8 cellular contexts compared by ENCODE assay signal in the genomic region with DNA sequence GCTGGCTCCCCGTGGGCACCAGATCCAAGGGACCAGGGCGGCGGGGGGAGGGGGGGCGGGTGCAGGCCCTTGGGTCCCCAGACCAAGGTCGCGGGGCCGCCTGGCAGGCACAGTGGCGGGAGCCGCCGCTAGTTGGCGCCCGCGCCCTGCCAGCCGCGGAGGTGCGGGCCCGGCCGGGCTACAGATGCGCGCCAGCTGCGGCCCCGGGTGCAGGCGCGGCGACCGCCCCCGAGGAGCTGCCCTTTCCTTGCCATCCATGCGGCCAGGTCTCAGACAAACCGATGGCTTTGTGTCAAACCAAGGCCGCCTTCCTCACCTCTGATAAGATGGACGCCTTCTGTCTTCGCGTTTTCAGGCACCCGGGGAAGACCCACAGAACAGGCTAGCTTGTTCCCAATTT. TPM values are rescaled to one million over a fixed set of nuclear protein-coding genes. Genes with fewer than 3 reads are reported as not detected.
DNase-seq lines count a peak whose midpoint lies in the region; ATAC-seq and TF ChIP-seq lines count a peak whose summit lies in the region.

No MANE protein-coding gene starts in this region.

- H3K27ac ChIP-seq in ACC112 (ENCODE audit: low read depth, low read length) = no peak overlapping the region
- H3K27ac ChIP-seq in GM23338 (ENCODE audit: low read depth) = no peak overlapping the region
- no peak overlapping the region for H3K27ac ChIP-seq in iPS-20b (ENCODE audit: low read length)

- peaks cover 51% of the 10 kb centered on the region for H3K4me1 Mint-ChIP-seq in GM23338
- H3K4me1 Mint-ChIP-seq in activated naive CD8-positive, alpha-beta T cell treated with anti-CD3 and anti-CD28 coated beads, Interleukin-2, amount 10 ng/mL, durations not matched to agents 7 days and 5 days = peaks cover 57% of the 10 kb centered on the region

- H3K4me3 ChIP-seq in ACC112 (ENCODE audit: low read depth, low read length) (peak overlapping the region; percentile 73), GM23338 (peak overlapping the region; percentile 61), iPS-20b (ENCODE audit: low read length) (peak overlapping the region; percentile 56; the same call in 1 of the 2 replicates)

- H4K20me1 ChIP-seq in GM23338 (replicated peaks; ENCODE audit: insufficient read depth) = no peaks in the 10 kb centered on the region

- H3K27me3 ChIP-seq in ACC112 (ENCODE audit: insufficient read depth, low read length) (peaks cover 82% of the 10 kb centered on the region), GM23338 (ENCODE audit: insufficient read depth) (peaks cover 89% of the 10 kb centered on the region), iPS-20b (ENCODE audit: insufficient read depth, low read length) (peaks cover 94% of the 10 kb centered on the region)

- H3K4me1 ChIP-seq in ACC112 (ENCODE audit: control insufficient read depth, insufficient read depth, low read length, unreplicated experiment) (peaks cover 4% of the 10 kb centered on the region), GM23338 (ENCODE audit: insufficient read depth) (peaks cover 54% of the 10 kb centered on the region), iPS-20b (ENCODE audit: insufficient read depth, low read length) (peaks cover 22% of the 10 kb centered on the region; the same call in 1 of the 2 replicates)

- peak; percentile 74 for DNase-seq in GM23338 (ENCODE audit: low spot score)
- peak; percentile 9 for DNase-seq in SKM-1 (lab: John Stamatoyannopoulos, UW; ENCODE audit: unreplicated experiment)
- DNase-seq in activated naive CD8-positive, alpha-beta T cell treated with anti-CD3 and anti-CD28 coated beads, Interleukin-2, amount 10 ng/mL, durations not matched to agents 7 days and 5 days = peak; percentile 87
- DNase-seq in stimulated activated CD4-positive, alpha-beta T cell treated with anti-CD3 and anti-CD28 coated beads, Interleukin-4, amount 100 ng/mL, for 4 hours = peak; percentile 47 to 70
- no peak for DNase-seq in NCI-H2196 treated with DMSO at 0.1 percent for 48 hours (lab: John Stamatoyannopoulos, UW; ENCODE audit: unreplicated experiment)

- H3K9me3 Mint-ChIP-seq in GM23338 = peaks cover 7% of the 10 kb centered on the region; the same call in 1 of the 3 replicates
- no peaks in the 10 kb centered on the region for H3K9me3 Mint-ChIP-seq in activated naive CD8-positive, alpha-beta T cell treated with anti-CD3 and anti-CD28 coated beads, Interleukin-2, amount 10 ng/mL, durations not matched to agents 7 days and 5 days

- H3K9me3 ChIP-seq in iPS-20b (ENCODE audit: insufficient read depth, low read depth, low read length) = no peaks in the 10 kb centered on the region; the same call in 1 of the 2 replicates

- no peaks in the 10 kb centered on the region for H3K9me2 ChIP-seq in GM23338 (ENCODE audit: insufficient read depth)

- peak overlapping the region; percentile 65 for H3K4me3 Mint-ChIP-seq in GM23338
- peak overlapping the region; percentile 82 for H3K4me3 Mint-ChIP-seq in activated naive CD8-positive, alpha-beta T cell treated with anti-CD3 and anti-CD28 coated beads, Interleukin-2, amount 10 ng/mL, durations not matched to agents 7 days and 5 days

- ATAC-seq in GM23338 (peak; percentile 53), HG03439 (IDR thresholded peaks at IDR 0.05; ENCODE audit: unreplicated experiment) (no peak)
- peak; percentile 21 for ATAC-seq in activated naive CD8-positive, alpha-beta T cell treated with anti-CD3 and anti-CD28 coated beads, Interleukin-2, amount 10 ng/mL, durations not matched to agents 7 days and 5 days (ENCODE audit: low read depth)

- TF ChIP-seq CTCF in GM23338 (conservative IDR thresholded peaks at IDR 0.05; ENCODE audit: low read depth in 2 of 2) = peak; percentile 14 to 71; a peak in 2 of 4 replicates

- POLR2A ChIA-PET in activated naive CD8-positive, alpha-beta T cell treated with anti-CD3 and anti-CD28 coated beads, Interleukin-2, amount 10 ng/mL, durations not matched to agents 7 days and 5 days (lab: Charles Lee) = interaction anchor here (0.8 to 2.0 kb wide), 9 partner anchors 10 to 166 kb away, joined by 3 to 7 read pairs (median 4); no protein-coding TSS in a partner anchor

- H3K36me3 Mint-ChIP-seq in GM23338 (ENCODE audit: low read depth) = no peaks in the 10 kb centered on the region
- H3K36me3 Mint-ChIP-seq in activated naive CD8-positive, alpha-beta T cell treated with anti-CD3 and anti-CD28 coated beads, Interleukin-2, amount 10 ng/mL, durations not matched to agents 7 days and 5 days = peaks cover 27% of the 10 kb centered on the region

- peaks cover 16% of the 10 kb centered on the region; the same call in 1 of the 2 replicates for H3F3A ChIP-seq in GM23338 (replicated peaks; ENCODE audit: low read depth)

- H3K27me3 Mint-ChIP-seq in GM23338 (ENCODE audit: insufficient read depth, low read depth, poor library complexity) = peaks cover 80% of the 10 kb centered on the region
- H3K27me3 Mint-ChIP-seq in activated naive CD8-positive, alpha-beta T cell treated with anti-CD3 and anti-CD28 coated beads, Interleukin-2, amount 10 ng/mL, durations not matched to agents 7 days and 5 days = no peaks in the 10 kb centered on the region

- no peaks in the 10 kb centered on the region for H3K36me3 ChIP-seq in ACC112 (ENCODE audit: insufficient read depth, low read length)
- no peaks in the 10 kb centered on the region for H3K36me3 ChIP-seq in GM23338 (ENCODE audit: insufficient read depth)
- no peaks in the 10 kb centered on the region for H3K36me3 ChIP-seq in iPS-20b (ENCODE audit: insufficient read depth, low read depth, low read length)

- H3K27ac Mint-ChIP-seq in GM23338 = no peak overlapping the region
- H3K27ac Mint-ChIP-seq in activated naive CD8-positive, alpha-beta T cell treated with anti-CD3 and anti-CD28 coated beads, Interleukin-2, amount 10 ng/mL, durations not matched to agents 7 days and 5 days = peak overlapping the region; percentile 81

- peak overlapping the region; percentile 84 for H3K4me2 ChIP-seq in GM23338

- no peak overlapping the region for H3K9ac ChIP-seq in iPS-20b (ENCODE audit: low read depth, low read length)

- H3K79me2 ChIP-seq in ACC112 (ENCODE audit: control insufficient read depth, insufficient read depth, low read length, unreplicated experiment) = no peaks in the 10 kb centered on the region
- H3K79me2 ChIP-seq in GM23338 (replicated peaks; ENCODE audit: insufficient read depth) = no peaks in the 10 kb centered on the region

- H2AFZ ChIP-seq in ACC112 (ENCODE audit: low read length, unreplicated experiment) (no peak overlapping the region), GM23338 (peak overlapping the region; percentile 99)

TF ChIP-seq in GM23338, 12 proteins besides CTCF, POLR2A, EP300 and RAD21 (continues in another document):
- TF ChIP-seq JUNB (IDR thresholded peaks at IDR 0.05; ENCODE audit: unreplicated experiment) = no peak
- TF ChIP-seq EZH2phosphoT487 (IDR thresholded peaks at IDR 0.05; ENCODE audit: unreplicated experiment) = no peak
- TF ChIP-seq EZH2 (IDR thresholded peaks at IDR 0.05; ENCODE audit: low read depth, unreplicated experiment) = no peak

RNA-seq across cellular contexts. Expression of gene RUNX3, which starts 2.2 kb away (rescaled TPM):
- total RNA-seq in GM23338 (2014; rRNA removed; shearing (Covaris generic)) = 0.12 and 0.73 TPM in 2 replicates
- polyA plus RNA-seq in GM23338 (2016; fragmentation: Nextera tagmentation; extraction: Ambion mirVana) = 0.23 and 0.26 TPM in 2 replicates
- total RNA-seq in activated naive CD8-positive, alpha-beta T cell treated with anti-CD3 and anti-CD28 coated beads, Interleukin-2, amount 10 ng/mL, durations not matched to agents 7 days and 5 days = 100 to 1,000 TPM; 172 TPM

Comparison
In these comparisons a context has a peak if more than half of its experiments do, and no peak if none do; other contexts are left out.
1. RNA of gene RUNX3, which starts 2.2 kb away (total RNA-seq): 172 TPM in activated naive CD8-positive, alpha-beta T cell treated with anti-CD3 and anti-CD28 coated beads, Interleukin-2, amount 10 ng/mL, durations not matched to agents 7 days and 5 days; 0.12 to 0.73 TPM in GM23338; every median in the first group is over 10 times any median in the second.
2. Peak in every context shown above with its lines, with median percentiles within 50 percentile points of each other: H3K4me3 ChIP-seq.